ENCODE assay signal across 1 cellular context in genomic region chr12:54357802-54358619, GRCh38.
TF ChIP-seq lines count a peak whose summit lies in the region.

No MANE protein-coding gene starts in this region.

TF ChIP-seq in K562, 482 proteins besides CTCF, POLR2A, EP300 and RAD21 (continued from another document):
- TF ChIP-seq ZBTB49 (CRISPR knock-in tag; IDR thresholded peaks at IDR 0.05; ENCODE audit: borderline replicate concordance) (no peak), LCOR (CRISPR knock-in tag; IDR thresholded peaks at IDR 0.05) (no peak), SAFB2 (IDR thresholded peaks at IDR 0.05; ENCODE audit: borderline replicate concordance, low read depth, low read length, severe bottlenecking) (no peak), ATF1 (CRISPR knock-in tag; IDR thresholded peaks at IDR 0.05) (no peak), ATF1 (tag; IDR thresholded peaks at IDR 0.05) (no peak), KAT7 (CRISPR knock-in tag; IDR thresholded peaks at IDR 0.05; ENCODE audit: borderline replicate concordance) (no peak), THRA (IDR thresholded peaks at IDR 0.05) (no peak), ZNF668 (CRISPR knock-in tag; IDR thresholded peaks at IDR 0.05) (no peak), RB1 (IDR thresholded peaks at IDR 0.05; ENCODE audit: low read depth) (no peak), ZNF561 (CRISPR knock-in tag; conservative IDR thresholded peaks at IDR 0.05) (no peak), GTF2F1 (IDR thresholded peaks at IDR 0.05; ENCODE audit: low read depth, low read length) (no peak), MEF2D (tag; conservative IDR thresholded peaks at IDR 0.05; ENCODE audit: low read depth) (no peak), RBM14 (IDR thresholded peaks at IDR 0.05; ENCODE audit: borderline replicate concordance, insufficient read depth, low read depth, low read length) (no peak), ZNF316 (IDR thresholded peaks at IDR 0.05) (0 out of 2 replicates have a peak, but pooled peaks have one; percentile 11), ZNF318 (IDR thresholded peaks at IDR 0.05; ENCODE audit: borderline replicate concordance in 1 of 2, low read depth in 1 of 2) (no peak; a peak in 1 of 4 replicates), USF2 (CRISPR knock-in tag; IDR thresholded peaks at IDR 0.05) (no peak), NEUROD1 (IDR thresholded peaks at IDR 0.05; ENCODE audit: borderline replicate concordance, low read depth, low read length, partially characterized antibody) (no peak), KDM5B (IDR thresholded peaks at IDR 0.05; ENCODE audit: insufficient replicate concordance, low read depth, low read length) (peak; percentile 36), ZNF239 (CRISPR knock-in tag; IDR thresholded peaks at IDR 0.05) (no peak), THAP7 (CRISPR knock-in tag; IDR thresholded peaks at IDR 0.05) (no peak), RBM39 (optimal IDR thresholded peaks at IDR 0.05; ENCODE audit: low read depth, low read length) (no peak), ZNF79 (CRISPR knock-in tag; IDR thresholded peaks at IDR 0.05; ENCODE audit: low read depth) (no peak), MYC (IDR thresholded peaks at IDR 0.05; ENCODE audit: low read depth, low read length) (no peak), MYC (CRISPR knock-in tag; IDR thresholded peaks at IDR 0.05; ENCODE audit: borderline replicate concordance, low read depth) (no peak), ZBTB7A (IDR thresholded peaks at IDR 0.05; ENCODE audit: borderline replicate concordance, control insufficient read depth, low read depth, low read length) (no peak; the same call in 1 of the 2 replicates), ZNF197 (CRISPR knock-in tag; IDR thresholded peaks at IDR 0.05; ENCODE audit: low read depth) (no peak), ZNF311 (CRISPR knock-in tag; IDR thresholded peaks at IDR 0.05) (no peak), ZNF175 (CRISPR knock-in tag; IDR thresholded peaks at IDR 0.05; ENCODE audit: low read depth) (no peak), PHB (CRISPR knock-in tag; IDR thresholded peaks at IDR 0.05) (no peak), POLR2B (IDR thresholded peaks at IDR 0.05; ENCODE audit: low read depth, partially characterized antibody) (peak; percentile 78), NFE2 (IDR thresholded peaks at IDR 0.05; ENCODE audit: low read depth) (no peak), SIN3B (IDR thresholded peaks at IDR 0.05; ENCODE audit: low read depth) (no peak), TBP (optimal IDR thresholded peaks at IDR 0.05; ENCODE audit: low read depth, low read length) (no peak), TRIM28 (IDR thresholded peaks at IDR 0.05) (peak; percentile 61; the same call in 1 of the 2 replicates), TOE1 (IDR thresholded peaks at IDR 0.05; ENCODE audit: borderline replicate concordance) (peak; percentile 49), TOE1 (CRISPR knock-in tag; IDR thresholded peaks at IDR 0.05; ENCODE audit: borderline replicate concordance, low read depth) (no peak), ZNF699 (CRISPR knock-in tag; IDR thresholded peaks at IDR 0.05; ENCODE audit: insufficient replicate concordance) (no peak), KLF6 (CRISPR knock-in tag; IDR thresholded peaks at IDR 0.05; ENCODE audit: borderline replicate concordance) (no peak), PHB2 (IDR thresholded peaks at IDR 0.05; ENCODE audit: low read depth) (no peak), TCF7L2 (IDR thresholded peaks at IDR 0.05; ENCODE audit: low read depth, low read length) (no peak; the same call in 1 of the 2 replicates), CXXC5 (CRISPR knock-in tag; IDR thresholded peaks at IDR 0.05) (no peak), PYGO2 (tag; IDR thresholded peaks at IDR 0.05) (no peak), GMEB1 (CRISPR knock-in tag; IDR thresholded peaks at IDR 0.05) (no peak)
